In genomic region chr15:62352817-62353216, GRCh38 we compare ENCODE assay signal across 1 cellular context.
TF ChIP-seq lines count a peak whose summit lies in the region.

No MANE protein-coding gene starts in this region.

TF ChIP-seq in K562, 482 proteins besides CTCF, POLR2A, EP300 and RAD21:
- TF ChIP-seq ETV1 (tag; conservative IDR thresholded peaks at IDR 0.05; ENCODE audit: low read depth) (no peak), ZNF316 (IDR thresholded peaks at IDR 0.05) (peak; percentile 30), RBBP5 (IDR thresholded peaks at IDR 0.05; ENCODE audit: borderline replicate concordance, insufficient read depth, low read length, poor library complexity, severe bottlenecking) (no peak), GTF3C2 (IDR thresholded peaks at IDR 0.05; ENCODE audit: borderline replicate concordance, extremely low read depth, insufficient read length) (no peak)
